Comparison of ENCODE assay signal across 13 cellular contexts in genomic region chr7:108581655-108582491, GRCh38. TPM values are rescaled to one million over a fixed set of nuclear protein-coding genes. Genes with fewer than 3 reads are reported as not detected.
DNase-seq lines count a peak whose midpoint lies in the region; ATAC-seq, FAIRE-seq and TF ChIP-seq lines count a peak whose summit lies in the region.
"Had no signal": no experiment of that assay in that cellular context is flagged by ENCODE, and none has a peak within 500 bp of the region (broad histone marks: within the 10 kb centered on the region; RNA-seq: fewer than 3 reads in every experiment).

No MANE protein-coding gene starts in this region.

- peak overlapping the region; percentile 33; the same call in 1 of the 2 replicates for H3K18ac ChIP-seq in H1 (ENCODE audit: extremely low read depth, low read length)

- H3K36me3 ChIP-seq in HUES6 (ENCODE audit: control insufficient read depth, insufficient read depth, low read length) (peaks cover 11% of the 10 kb centered on the region; the same call in 1 of the 2 replicates), H1 (ENCODE audit: control insufficient read depth in 2 of 4, insufficient read depth in 4 of 4, low read length in 3 of 4) (peaks cover 0 to 12% (median 2%) of the 10 kb centered on the region in 4 experiments; a peak in 1 of 8 replicates), GM23248 (ENCODE audit: low read depth) (no peaks in the 10 kb centered on the region)

- H3K23ac ChIP-seq in H1 (ENCODE audit: insufficient read length) = no peak overlapping the region

- H3K4me3 ChIP-seq in AG10803 (ENCODE audit: low read length) (no peak overlapping the region), HUES6 (ENCODE audit: low read depth, low read length) (no peak overlapping the region), H1 (ENCODE audit: extremely low read depth in 1 of 4, insufficient read depth in 2 of 4, low read depth in 3 of 4, low read length in 4 of 4) (peak overlapping the region in 1 of 4 experiments; percentile 36; a peak in 2 of 8 replicates), GM23248 (no peak overlapping the region)
- H3K4me3 ChIP-seq: BLaER1 had no signal

- TF ChIP-seq POLR2A in H1 (IDR thresholded peaks at IDR 0.05; ENCODE audit: control extremely low read depth in 1 of 2, low read depth in 2 of 2, low read length in 2 of 2) = peak in 1 of 2 experiments; percentile 26; a peak in 1 of 3 replicates

- H3K9me3 Mint-ChIP-seq in mesothelial cell of epicardium = peaks cover 19% of the 10 kb centered on the region
- H3K9me3 Mint-ChIP-seq: central memory CD8-positive, alpha-beta T cell; stimulated activated effector memory CD8-positive, alpha-beta T cell treated with anti-CD3 and anti-CD28 coated beads, Interleukin-12 subunit alpha, Interleukin-12 subunit beta, amount 100 ng/mL, for 72 hours had no signal

- H3K4me1 ChIP-seq in HUES6 (ENCODE audit: control insufficient read depth, insufficient read depth, low read length) (peaks cover 12% of the 10 kb centered on the region), H1 (replicated peaks in 1 of 4; ENCODE audit: control insufficient read depth in 3 of 4, insufficient read depth in 4 of 4, low read length in 3 of 4) (peaks cover 0 to 7% (median 6%) of the 10 kb centered on the region in 4 experiments; a peak in 3 of 7 replicates), GM23248 (ENCODE audit: insufficient read depth) (no peaks in the 10 kb centered on the region)
- H3K4me1 ChIP-seq: BLaER1 had no signal

- H3K27me3 ChIP-seq in HUES6 (ENCODE audit: control insufficient read depth, insufficient read depth, low read length) (no peaks in the 10 kb centered on the region), H1 (replicated peaks in 1 of 4; ENCODE audit: control insufficient read depth in 3 of 4, extremely low read depth in 1 of 4, insufficient read depth in 3 of 4, low read length in 3 of 4) (no peaks in the 10 kb centered on the region), GM23248 (replicated peaks; ENCODE audit: insufficient read depth) (0 out of 2 replicates have a peak, but pooled peaks cover 4% of the 10 kb centered on the region)
- H3K27me3 ChIP-seq: BLaER1 had no signal

- no peak overlapping the region for H3K4me3 Mint-ChIP-seq in mesothelial cell of epicardium
- H3K4me3 Mint-ChIP-seq: central memory CD8-positive, alpha-beta T cell; stimulated activated effector memory CD8-positive, alpha-beta T cell treated with anti-CD3 and anti-CD28 coated beads, Interleukin-12 subunit alpha, Interleukin-12 subunit beta, amount 100 ng/mL, for 72 hours had no signal

- H4K8ac ChIP-seq in H1 (ENCODE audit: extremely low read depth, insufficient read depth, low read length) = no peak overlapping the region

- no peaks in the 10 kb centered on the region for H3F3A ChIP-seq in GM23248 (ENCODE audit: insufficient read depth)

- H3K79me1 ChIP-seq in H1 (ENCODE audit: low read depth, low read length) = no peaks in the 10 kb centered on the region

- peak overlapping the region; percentile 79 for H4K5ac ChIP-seq in H1 (ENCODE audit: insufficient read length, low read depth, low read length)

- no peaks in the 10 kb centered on the region for H3K9me2 ChIP-seq in GM23248 (ENCODE audit: insufficient read depth)

- no peak overlapping the region for H3K56ac ChIP-seq in H1 (replicated peaks; ENCODE audit: insufficient read length, low read depth, low read length)

- CTCF ChIA-PET in H1 (lab: Charles Lee; ENCODE audit: partially characterized antibody) = no interaction called here

- H3K4ac ChIP-seq in H1 (replicated peaks; ENCODE audit: insufficient read length, low read depth, low read length) = no peak overlapping the region

- peak; percentile 37 for DNase-seq in AG10803 (ENCODE audit: low read depth)
- DNase-seq in H1 (ENCODE audit: low read depth in 1 of 2, low spot score in 2 of 2) = no peak
- DNase-seq in mesothelial cell of epicardium (ENCODE audit: low spot score in 2 of 2, unreplicated experiment in 2 of 2) = no peak
- DNase-seq in GM23248 = no peak
- DNase-seq in effector CD8-positive, alpha-beta T cell (lab: John Stamatoyannopoulos, UW) = no peak
- no peak for DNase-seq in dermis blood vessel endothelial cell
- DNase-seq: left colon, nucleus accumbens had no signal

- TF ChIP-seq CTCF in AG10803 (conservative IDR thresholded peaks at IDR 0.05; ENCODE audit: low read length) (no peak), H1 (IDR thresholded peaks at IDR 0.05; ENCODE audit: control extremely low read depth in 1 of 3, insufficient read depth in 1 of 3, low read depth in 1 of 3, low read length in 3 of 3) (no peak), mesothelial cell of epicardium (IDR thresholded peaks at IDR 0.05; ENCODE audit: unreplicated experiment) (no peak)

- H3K4me2 ChIP-seq in H1 (ENCODE audit: insufficient read depth in 1 of 2, low read depth in 2 of 2, low read length in 2 of 2) (peak overlapping the region; percentile 36 to 60), GM23248 (ENCODE audit: unreplicated experiment) (no peak overlapping the region)
- H3K4me2 ChIP-seq: BLaER1 had no signal

- no peaks in the 10 kb centered on the region for H4K20me1 ChIP-seq in H1 (replicated peaks in 1 of 2; ENCODE audit: control insufficient read depth in 1 of 2, insufficient read depth in 2 of 2, low read length in 2 of 2)
- H4K20me1 ChIP-seq in GM23248 (ENCODE audit: insufficient read depth) = no peaks in the 10 kb centered on the region
- H4K20me1 ChIP-seq: BLaER1 had no signal

- no peak overlapping the region for H2BK15ac ChIP-seq in H1 (ENCODE audit: low read length)

- 0 out of 2 replicates have a peak overlapping the region, but pooled peaks have one; percentile 43 for H3K27ac ChIP-seq in HUES6 (ENCODE audit: low read depth, low read length)
- peak overlapping the region; percentile 16; the same call in 1 of the 2 replicates for H3K27ac ChIP-seq in H1 (ENCODE audit: low read depth, low read length)
- no peak overlapping the region for H3K27ac ChIP-seq in GM23248
- H3K27ac ChIP-seq: BLaER1 had no signal

- no peak for TF ChIP-seq RAD21 in H1 (IDR thresholded peaks at IDR 0.05 in 1 of 2, conservative IDR thresholded peaks at IDR 0.05 in 1 of 2; ENCODE audit: low read depth in 2 of 2, low read length in 2 of 2)

- peak overlapping the region; percentile 13 for H4K91ac ChIP-seq in H1 (replicated peaks; ENCODE audit: insufficient read length, low read length)

- no peaks in the 10 kb centered on the region for H3K27me3 Mint-ChIP-seq in mesothelial cell of epicardium (ENCODE audit: low read depth)
- H3K27me3 Mint-ChIP-seq: central memory CD8-positive, alpha-beta T cell had no signal

- H2BK5ac ChIP-seq in H1 (ENCODE audit: low read depth, low read length) = peak overlapping the region; percentile 28

- H3K27ac Mint-ChIP-seq in mesothelial cell of epicardium = peak overlapping the region; percentile 90
- H3K27ac Mint-ChIP-seq: stimulated activated effector memory CD8-positive, alpha-beta T cell treated with anti-CD3 and anti-CD28 coated beads, Interleukin-12 subunit alpha, Interleukin-12 subunit beta, amount 100 ng/mL, for 72 hours had no signal

- H3K23me2 ChIP-seq in H1 (ENCODE audit: low read depth, low read length) = no peaks in the 10 kb centered on the region; the same call in 1 of the 2 replicates

- H3K4me1 Mint-ChIP-seq in mesothelial cell of epicardium = peaks cover 25% of the 10 kb centered on the region

- H2BK120ac ChIP-seq in H1 (replicated peaks; ENCODE audit: low read depth, low read length) = peak overlapping the region; percentile 35

- H3K14ac ChIP-seq in H1 (ENCODE audit: insufficient read length) = peak overlapping the region; percentile 35

- POLR2A ChIA-PET in H1 (lab: Charles Lee; ENCODE audit: partially characterized antibody) = interaction anchor here (0.6 to 1.8 kb wide), 3 partner anchors 8 to 12 kb away, joined by 3 to 8 read pairs (median 6); partner anchors contain the start of genes DNAJB9 and THAP5

- no peak for ATAC-seq in GM19455 (IDR thresholded peaks at IDR 0.05; ENCODE audit: unreplicated experiment)
- ATAC-seq: left colon; stimulated activated effector memory CD8-positive, alpha-beta T cell treated with anti-CD3 and anti-CD28 coated beads, Interleukin-12 subunit alpha, Interleukin-12 subunit beta, amount 100 ng/mL, for 72 hours had no signal

- H3K36me3 Mint-ChIP-seq in mesothelial cell of epicardium = peaks cover 21% of the 10 kb centered on the region

- peak overlapping the region; percentile 20 for H2BK12ac ChIP-seq in H1 (ENCODE audit: low read depth, low read length)

- H3K79me2 ChIP-seq in H1 (ENCODE audit: control insufficient read depth in 1 of 2, insufficient read depth in 2 of 2, low read length in 2 of 2) = no peaks in the 10 kb centered on the region
- H3K79me2 ChIP-seq in GM23248 (ENCODE audit: insufficient read depth) = no peaks in the 10 kb centered on the region

- peaks cover 19% of the 10 kb centered on the region for H3K9me3 ChIP-seq in HUES6 (ENCODE audit: control insufficient read depth, insufficient read depth, low read depth, low read length)
- H3K9me3 ChIP-seq in H1 (ENCODE audit: insufficient read depth in 2 of 2, low read depth in 1 of 2, low read length in 1 of 2) = peaks cover 0 to 9% of the 10 kb centered on the region in 2 experiments; a peak in 1 of 4 replicates
- H3K9me3 ChIP-seq in GM23248 (ENCODE audit: low read depth) = no peaks in the 10 kb centered on the region

- peak overlapping the region; percentile 66; the same call in 1 of the 2 replicates for H2AFZ ChIP-seq in H1 (ENCODE audit: low read length)
- no peak overlapping the region for H2AFZ ChIP-seq in GM23248

- 0 out of 2 replicates have a peak overlapping the region, but pooled peaks have one; percentile 1 for H2AK5ac ChIP-seq in H1 (ENCODE audit: low read depth, low read length)

- WGBS in H1 (ENCODE audit: extremely low coverage in 1 of 2, insufficient coverage in 1 of 2, insufficient read length in 1 of 2, insufficient replicate concordance in 2 of 2, low coverage in 1 of 2, low lambda C conversion rate in 2 of 2, missing lambda C conversion rate in 1 of 2), 2 experiments = 44% methylated on average over 4 of the region's 4 CpGs; no CpG with 5 or more reads in 1 of the 2 experiments
- WGBS in GM23248 (ENCODE audit: low coverage in 1 of 2, low lambda C conversion rate in 2 of 2, missing lambda C conversion rate in 2 of 2), 2 experiments = 62 to 71% methylated on average over 4 of the region's 4 CpGs

- in situ Hi-C loops in GM23248 (cut with MboI) = no loop called here

- peak overlapping the region; percentile 6; the same call in 1 of the 2 replicates for H2BK20ac ChIP-seq in H1 (ENCODE audit: low read length)

- no peak for TF ChIP-seq EP300 in H1 (IDR thresholded peaks at IDR 0.05; ENCODE audit: borderline replicate concordance in 1 of 2, low read depth in 2 of 2, low read length in 2 of 2)

- FAIRE-seq in H1 (lab: Jason Lieb, UNC) = peak; percentile 78

- no peak overlapping the region for H3K9ac ChIP-seq in HUES6 (ENCODE audit: low read length)
- no peak overlapping the region for H3K9ac ChIP-seq in H1 (replicated peaks in 1 of 4; ENCODE audit: extremely low read depth in 1 of 4, low read depth in 3 of 4, low read length in 3 of 4)
- no peak overlapping the region for H3K9ac ChIP-seq in GM23248
- H3K9ac ChIP-seq: BLaER1 had no signal

RNA-seq across cellular contexts. Expression of gene DNAJB9, which starts 12.2 kb away (rescaled TPM):
- total RNA-seq in H1 (2021; fragmentation: NEBNext Ultra II Directional; extraction: Animal tissue kit (Norgen Biotek cat#: 25700)) = 9.7 and 10.1 TPM in 2 replicates
- polyA plus RNA-seq in H1 (2011; rRNA removed) (1.8 and 2.6 TPM in 2 replicates), GM23248 (2016; fragmentation: Nextera tagmentation; extraction: Ambion mirVana) (33.4 and 33.8 TPM in 2 replicates)
- polyA plus RNA-seq in H1 (2011; cell fraction: cytosol; rRNA removed) = 3.0 TPM
- polyA plus RNA-seq in H1 (2011; cell fraction: nucleus; rRNA removed) = 3.3 TPM
- 6.1 to 8.8 TPM (median 7.4 TPM) in 4 replicates for polyA plus RNA-seq in H1 (2012, experiment 1 of 2)
- polyA plus RNA-seq in H1 (2012, experiment 2 of 2) = 1.7 TPM
- 9.5 TPM for polyA plus RNA-seq in H1 (2013, experiment 1 of 2)
- polyA plus RNA-seq in H1 (2013, experiment 2 of 2) = 12.4 TPM
- polyA minus RNA-seq in H1 (2011; rRNA and poly(A)+ RNA removed) = 1.7 and 3.4 TPM in 2 replicates
- 6.0 TPM for polyA minus RNA-seq in H1 (2011; cell fraction: cytosol; rRNA and poly(A)+ RNA removed)
- polyA minus RNA-seq in H1 (2011; cell fraction: nucleus; rRNA and poly(A)+ RNA removed) = 3.8 TPM
- total RNA-seq in mesothelial cell of epicardium (14.1 to 14.6 TPM (median 14.5 TPM) in 3 replicates), dermis blood vessel endothelial cell (22.4 and 41.5 TPM in 2 replicates)
- 39.3 and 48.6 TPM in 2 replicates for total RNA-seq in GM23248 (2014; rRNA removed; shearing (Covaris generic))

RNA-seq across cellular contexts. Expression of gene THAP5, which starts 12.4 kb away (rescaled TPM):
- total RNA-seq in H1 (2021; fragmentation: NEBNext Ultra II Directional; extraction: Animal tissue kit (Norgen Biotek cat#: 25700)) = 24.2 and 25.9 TPM in 2 replicates
- polyA plus RNA-seq in H1 (2011; rRNA removed) = 3.9 TPM in 2 replicates
- polyA plus RNA-seq in H1 (2011; cell fraction: cytosol; rRNA removed) = 5.4 TPM
- 3.8 TPM for polyA plus RNA-seq in H1 (2011; cell fraction: nucleus; rRNA removed)
- 4.4 to 9.7 TPM (median 5.5 TPM) in 4 replicates for polyA plus RNA-seq in H1 (2012, experiment 1 of 2)
- polyA plus RNA-seq in H1 (2012, experiment 2 of 2) = 0.52 TPM
- polyA plus RNA-seq in H1 (2013, experiment 1 of 2) = 23.0 TPM
- 18.8 TPM for polyA plus RNA-seq in H1 (2013, experiment 2 of 2)
- 5.4 and 11.1 TPM in 2 replicates for polyA minus RNA-seq in H1 (2011; rRNA and poly(A)+ RNA removed)
- 7.2 TPM for polyA minus RNA-seq in H1 (2011; cell fraction: cytosol; rRNA and poly(A)+ RNA removed)
- 25.2 TPM for polyA minus RNA-seq in H1 (2011; cell fraction: nucleus; rRNA and poly(A)+ RNA removed)
- total RNA-seq in mesothelial cell of epicardium = 23.2 to 28.4 TPM (median 25.9 TPM) in 3 replicates
- 30.9 and 31.2 TPM in 2 replicates for total RNA-seq in GM23248 (2014; rRNA removed; shearing (Covaris generic))
- polyA plus RNA-seq in GM23248 (2016; fragmentation: Nextera tagmentation; extraction: Ambion mirVana) = 23.3 and 23.8 TPM in 2 replicates
- total RNA-seq in dermis blood vessel endothelial cell = 14.8 and 16.5 TPM in 2 replicates

RNA-seq across cellular contexts. Expression of gene PNPLA8, which starts 55.9 kb away (rescaled TPM):
- 11.2 and 12.6 TPM in 2 replicates for total RNA-seq in H1 (2021; fragmentation: NEBNext Ultra II Directional; extraction: Animal tissue kit (Norgen Biotek cat#: 25700))
- polyA plus RNA-seq in H1 (2011; rRNA removed) = 2.1 and 3.8 TPM in 2 replicates
- polyA plus RNA-seq in H1 (2011; cell fraction: cytosol; rRNA removed) = 5.6 TPM
- polyA plus RNA-seq in H1 (2011; cell fraction: nucleus; rRNA removed) = 1.8 TPM
- polyA plus RNA-seq in H1 (2012, experiment 1 of 2) = 5.0 to 12.7 TPM (median 7.1 TPM) in 4 replicates
- 0.63 TPM for polyA plus RNA-seq in H1 (2012, experiment 2 of 2)
- polyA plus RNA-seq in H1 (2013, experiment 1 of 2) = 7.3 TPM
- polyA plus RNA-seq in H1 (2013, experiment 2 of 2) = 7.9 TPM
- polyA minus RNA-seq in H1 (2011; rRNA and poly(A)+ RNA removed) = 7.9 TPM in 2 replicates
- 23.4 TPM for polyA minus RNA-seq in H1 (2011; cell fraction: cytosol; rRNA and poly(A)+ RNA removed)
- polyA minus RNA-seq in H1 (2011; cell fraction: nucleus; rRNA and poly(A)+ RNA removed) = 9.5 TPM
- 18.0 to 20.0 TPM (median 18.0 TPM) in 3 replicates for total RNA-seq in mesothelial cell of epicardium
- total RNA-seq in GM23248 (2014; rRNA removed; shearing (Covaris generic)) = 32.2 and 33.4 TPM in 2 replicates
- polyA plus RNA-seq in GM23248 (2016; fragmentation: Nextera tagmentation; extraction: Ambion mirVana) = 29.1 and 31.0 TPM in 2 replicates
- 39.7 and 58.4 TPM in 2 replicates for total RNA-seq in dermis blood vessel endothelial cell
